ENCODE assay signal across 14 cellular contexts in the genomic region with DNA sequence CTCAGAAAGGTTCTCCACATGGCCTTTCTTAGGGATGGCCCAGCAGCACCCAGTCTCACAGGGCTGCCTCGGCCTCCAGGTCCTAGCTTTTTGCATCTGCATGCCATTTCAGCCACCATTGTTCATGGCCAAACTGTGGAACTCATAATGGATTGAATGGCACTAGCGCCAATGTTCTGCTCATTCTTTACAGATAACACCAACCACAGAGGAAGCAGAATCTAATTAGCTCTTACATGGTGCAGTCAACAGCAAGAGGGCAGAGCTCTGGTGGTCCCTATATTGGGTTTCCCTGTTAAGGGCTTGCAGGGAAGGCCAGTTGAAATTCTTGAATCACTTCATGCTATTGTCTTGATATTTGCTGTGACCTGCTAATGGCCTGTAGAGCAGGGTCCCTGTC. TPM values are rescaled to one million over a fixed set of nuclear protein-coding genes. Genes with fewer than 3 reads are reported as not detected.
DNase-seq lines count a peak whose midpoint lies in the region; ATAC-seq and TF ChIP-seq lines count a peak whose summit lies in the region.
"Had no signal": no experiment of that assay in that cellular context is flagged by ENCODE, and none has a peak within 500 bp of the region (broad histone marks: within the 10 kb centered on the region; RNA-seq: fewer than 3 reads in every experiment).

No MANE protein-coding gene starts in this region.

- no peak for DNase-seq in activated naive CD4-positive, alpha-beta T cell treated with anti-CD3 and anti-CD28 coated beads, Interleukin-2, amount 10 ng/mL, durations not matched to agents 7 days and 5 days
- DNase-seq in activated naive CD4-positive, alpha-beta T cell treated with Interleukin-2 at 50 U/mL for 16 hours = no peak
- DNase-seq in T-cell = no peak
- no peak for DNase-seq in effector memory CD8-positive, alpha-beta T cell
- no peak for DNase-seq in NK-92 treated with Interleukin-12 subunit alpha and Interleukin-12 subunit beta, amount 100 ng/mL, for 24 hours (lab: John Stamatoyannopoulos, UW)
- DNase-seq in left ventricle myocardium inferior = no peak
- no peak for DNase-seq in cortex of kidney (lab: John Stamatoyannopoulos, UW)
- DNase-seq: activated CD8-positive, alpha-beta memory T cell treated with anti-CD3 and anti-CD28 coated beads, Interleukin-2, amount 50 U/mL, for 48 hours; NCI-H2171 treated with DMSO at 0.1 percent for 48 hours; stimulated activated CD4-positive, alpha-beta T cell treated with anti-CD3 and anti-CD28 coated beads, Interleukin-12 subunit alpha, Interleukin-12 subunit beta, amount 100 ng/mL, for 4 hours; substantia nigra had no signal

- peak overlapping the region; percentile 42 for H3K9ac ChIP-seq in skeletal muscle satellite cell (ENCODE audit: low read depth, low read length)
- H3K9ac ChIP-seq: parathyroid adenoma had no signal

- H3K9me3 ChIP-seq in skeletal muscle satellite cell (replicated peaks; ENCODE audit: low read length) (no peaks in the 10 kb centered on the region), left ventricle myocardium inferior (replicated peaks) (no peaks in the 10 kb centered on the region)

- H3K36me3 ChIP-seq in skeletal muscle satellite cell (ENCODE audit: insufficient read depth, low read length) = no peaks in the 10 kb centered on the region
- H3K36me3 ChIP-seq in left ventricle myocardium inferior = no peaks in the 10 kb centered on the region

- TF ChIP-seq CTCF in left ventricle myocardium inferior (IDR thresholded peaks at IDR 0.05; ENCODE audit: borderline replicate concordance) = no peak

- H3K4me3 ChIP-seq in skeletal muscle satellite cell (ENCODE audit: low read length) = no peak overlapping the region
- no peak overlapping the region for H3K4me3 ChIP-seq in left ventricle myocardium inferior
- H3K4me3 ChIP-seq: GM23338 had no signal

- peaks cover 27% of the 10 kb centered on the region for H3K4me1 ChIP-seq in skeletal muscle satellite cell (ENCODE audit: control insufficient read depth, insufficient read depth, low read length)
- peaks cover 8% of the 10 kb centered on the region for H3K4me1 ChIP-seq in left ventricle myocardium inferior
- H3K4me1 ChIP-seq: parathyroid adenoma had no signal

- POLR2A ChIA-PET in T-cell (lab: Charles Lee) = interaction anchor here (0.7 to 5.2 kb wide), 16 partner anchors 12 to 180 kb away, joined by 3 to 74 read pairs (median 4); partner anchors contain the start of gene ARL4C (in 1 of the 2)

- H3K4me1 Mint-ChIP-seq in activated naive CD4-positive, alpha-beta T cell treated with anti-CD3 and anti-CD28 coated beads, Interleukin-2, amount 10 ng/mL, durations not matched to agents 7 days and 5 days = peaks cover 85% of the 10 kb centered on the region
- H3K4me1 Mint-ChIP-seq in T-cell = peaks cover 83 to 94% (median 94%) of the 10 kb centered on the region in 3 donors
- peaks cover 42 to 74% of the 10 kb centered on the region in 2 donors for H3K4me1 Mint-ChIP-seq in effector memory CD8-positive, alpha-beta T cell (ENCODE audit: low read depth in 2 of 2)

- no peaks in the 10 kb centered on the region for H3K27me3 ChIP-seq in skeletal muscle satellite cell (ENCODE audit: control insufficient read depth, insufficient read depth, low read length)
- no peaks in the 10 kb centered on the region for H3K27me3 ChIP-seq in left ventricle myocardium inferior (ENCODE audit: low read depth)

- peaks cover 24% of the 10 kb centered on the region for H3K9me3 Mint-ChIP-seq in activated naive CD4-positive, alpha-beta T cell treated with anti-CD3 and anti-CD28 coated beads, Interleukin-2, amount 10 ng/mL, durations not matched to agents 7 days and 5 days
- peaks cover 0 to under 1% (median 0%) of the 10 kb centered on the region in 3 donors for H3K9me3 Mint-ChIP-seq in T-cell
- no peaks in the 10 kb centered on the region for H3K9me3 Mint-ChIP-seq in effector memory CD8-positive, alpha-beta T cell
- H3K9me3 Mint-ChIP-seq: GM23338 had no signal

- H3K27ac ChIP-seq in left ventricle myocardium inferior (replicated peaks) = no peak overlapping the region
- H3K27ac ChIP-seq: parathyroid adenoma had no signal

- peak overlapping the region; percentile 13 for H3K4me2 ChIP-seq in skeletal muscle satellite cell (ENCODE audit: low read length)
- H3K4me2 ChIP-seq: GM23338 had no signal

- ATAC-seq in T-cell (replicated peaks in 1 of 4) = no peak
- no peak for ATAC-seq in effector memory CD8-positive, alpha-beta T cell (replicated peaks)
- ATAC-seq: GM23338 had no signal

- H3K27ac Mint-ChIP-seq in activated naive CD4-positive, alpha-beta T cell treated with anti-CD3 and anti-CD28 coated beads, Interleukin-2, amount 10 ng/mL, durations not matched to agents 7 days and 5 days = peak overlapping the region; percentile 94
- H3K27ac Mint-ChIP-seq in T-cell = peak overlapping the region; percentile 91 to 99
- H3K27ac Mint-ChIP-seq in effector memory CD8-positive, alpha-beta T cell = peak overlapping the region; percentile 42 to 91
- H3K27ac Mint-ChIP-seq: GM23338 had no signal

- intact Hi-C loops in left ventricle myocardium inferior (cut with micrococcal nuclease) = no loop called here

- H3K36me3 Mint-ChIP-seq in activated naive CD4-positive, alpha-beta T cell treated with anti-CD3 and anti-CD28 coated beads, Interleukin-2, amount 10 ng/mL, durations not matched to agents 7 days and 5 days = peaks cover 80% of the 10 kb centered on the region
- peaks cover 27% of the 10 kb centered on the region for H3K36me3 Mint-ChIP-seq in T-cell
- peaks cover 25% of the 10 kb centered on the region for H3K36me3 Mint-ChIP-seq in effector memory CD8-positive, alpha-beta T cell (ENCODE audit: insufficient read depth)

- CTCF ChIA-PET in activated naive CD4-positive, alpha-beta T cell treated with anti-CD3 and anti-CD28 coated beads, Interleukin-2, amount 10 ng/mL, durations not matched to agents 7 days and 5 days (lab: Charles Lee) = interaction anchor here (1.1 to 2.1 kb wide), 3 partner anchors 25 to 163 kb away, joined by 4 to 6 read pairs (median 4); no protein-coding TSS in a partner anchor
- CTCF ChIA-PET in T-cell (lab: Charles Lee) = interaction anchor here in 1 of 2 donors (1.2 to 3.2 kb wide), 5 partner anchors 13 to 46 kb away, joined by 5 to 28 read pairs (median 5); partner anchors contain the start of gene ARL4C

- H3K4me3 Mint-ChIP-seq in activated naive CD4-positive, alpha-beta T cell treated with anti-CD3 and anti-CD28 coated beads, Interleukin-2, amount 10 ng/mL, durations not matched to agents 7 days and 5 days = peak overlapping the region; percentile 85
- peak overlapping the region; percentile 87 to 90 (median 88) for H3K4me3 Mint-ChIP-seq in T-cell
- H3K4me3 Mint-ChIP-seq in effector memory CD8-positive, alpha-beta T cell = peak overlapping the region in 1 of 2 donors; percentile 31
- H3K4me3 Mint-ChIP-seq: GM23338 had no signal

- no peaks in the 10 kb centered on the region for H3K27me3 Mint-ChIP-seq in activated naive CD4-positive, alpha-beta T cell treated with anti-CD3 and anti-CD28 coated beads, Interleukin-2, amount 10 ng/mL, durations not matched to agents 7 days and 5 days
- no peaks in the 10 kb centered on the region for H3K27me3 Mint-ChIP-seq in T-cell
- no peaks in the 10 kb centered on the region for H3K27me3 Mint-ChIP-seq in effector memory CD8-positive, alpha-beta T cell

RNA-seq across cellular contexts. Expression of gene ARL4C, which starts 45.6 kb away (rescaled TPM):
- total RNA-seq in T-cell (100 to 1,000 TPM; 209 to 424 (median 294) TPM), left ventricle myocardium inferior (2.7 TPM)
- 3.5 and 7.6 TPM in 2 replicates for total RNA-seq in skeletal muscle satellite cell (2012; rRNA removed)

Comparison
In these comparisons a context has a peak if more than half of its experiments do, and no peak if none do; other contexts are left out.
1. RNA of gene ARL4C, which starts 45.6 kb away (total RNA-seq): 209 to 424 TPM in T-cell; 2.7 TPM in left ventricle myocardium inferior (single experiment); every median in the first group is over 10 times any median in the second.
2. Peak in every context shown above with its lines, with median percentiles within 50 percentile points of each other: H3K27ac Mint-ChIP-seq.